ENCODE assay signal across 8 cellular contexts in the genomic region with DNA sequence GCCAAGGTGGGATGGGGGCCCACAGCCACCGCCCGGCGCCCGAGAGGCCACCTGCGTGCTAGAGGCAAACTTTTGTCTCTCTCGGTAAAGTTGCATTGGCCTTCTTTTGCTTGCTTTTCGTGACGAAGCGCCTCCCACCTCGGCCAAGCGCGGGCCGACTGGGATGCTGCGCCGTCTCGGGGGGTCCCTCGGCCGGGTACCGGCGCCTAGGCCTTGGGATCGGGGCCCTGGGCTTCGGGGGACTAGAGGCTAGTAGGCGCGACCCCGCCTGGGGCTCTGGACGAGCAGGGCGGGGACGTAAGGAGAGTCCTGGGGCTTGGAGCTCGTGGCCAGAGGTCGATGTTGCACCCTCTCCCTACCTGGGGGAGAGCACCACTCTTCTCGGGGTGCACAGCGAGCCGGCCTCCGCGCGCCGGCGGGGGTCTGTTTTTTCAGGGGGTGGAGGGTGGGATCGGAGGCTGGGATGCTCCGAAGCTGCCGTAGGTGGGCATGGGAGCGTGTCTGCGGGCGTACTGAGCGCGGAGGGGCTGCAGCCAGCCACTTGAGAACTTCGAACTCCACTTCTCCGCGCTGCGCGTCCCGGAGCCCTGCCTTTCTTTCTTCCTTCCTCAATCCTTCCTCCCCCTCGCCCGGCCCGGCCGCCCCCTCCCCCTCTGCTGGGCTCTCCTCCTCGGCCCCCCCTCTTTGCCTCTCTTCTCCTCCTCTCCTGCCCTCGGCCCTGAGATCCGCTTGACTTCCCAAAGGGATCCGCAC. TPM values are rescaled to one million over a fixed set of nuclear protein-coding genes. Genes with fewer than 3 reads are reported as not detected.
A peak's percentile ranks its signal among the peaks of the same experiment; 100 is the strongest.
DNase-seq lines count a peak whose midpoint lies in the region; ATAC-seq and TF ChIP-seq lines count a peak whose summit lies in the region.

No MANE protein-coding gene starts in this region.

- H3K9me2 ChIP-seq in DOHH2 (replicated peaks; ENCODE audit: control insufficient read depth, low read length), result no peaks in the 10 kb centered on the region

- H3K9me3 ChIP-seq in DOHH2 (ENCODE audit: control insufficient read depth, insufficient read depth, low read length) (no peaks in the 10 kb centered on the region), RWPE2 (ENCODE audit: severe bottlenecking) (no peaks in the 10 kb centered on the region)

- no peaks in the 10 kb centered on the region for H4K20me1 ChIP-seq in DOHH2 (ENCODE audit: control insufficient read depth, insufficient read depth, low read depth, low read length)

- intact Hi-C loops in posterior vena cava (cut with DNase I), result loop anchor here (5.0 to 10.0 kb wide), 4 partner anchors 68 to 208 kb away; no protein-coding TSS in a partner anchor

- H3K27me3 ChIP-seq in DOHH2 (ENCODE audit: control insufficient read depth, low read length) (peaks cover 38% of the 10 kb centered on the region), RWPE2 (ENCODE audit: insufficient read depth, poor library complexity, severe bottlenecking) (peaks cover 51% of the 10 kb centered on the region)

- H3K4me1 ChIP-seq in DOHH2 (ENCODE audit: control insufficient read depth, low read length) (no peaks in the 10 kb centered on the region), RWPE2 (ENCODE audit: insufficient read depth, poor library complexity, severe bottlenecking) (no peaks in the 10 kb centered on the region)

- H3K36me3 ChIP-seq in DOHH2 (ENCODE audit: control insufficient read depth, low read length) (no peaks in the 10 kb centered on the region), RWPE2 (ENCODE audit: low read depth) (no peaks in the 10 kb centered on the region)

- peak; percentile 52 for ATAC-seq in RWPE2 (ENCODE audit: low read depth)
- no peak for ATAC-seq in GM18498 (IDR thresholded peaks at IDR 0.05; ENCODE audit: unreplicated experiment)
- no peak for ATAC-seq in HG03175 (IDR thresholded peaks at IDR 0.05; ENCODE audit: unreplicated experiment)
- ATAC-seq in GM19395 (IDR thresholded peaks at IDR 0.05; ENCODE audit: unreplicated experiment), result no peak

- no peak overlapping the region for H3K27ac ChIP-seq in DOHH2 (ENCODE audit: low read depth, low read length)
- no peak overlapping the region for H3K27ac ChIP-seq in RWPE2 (ENCODE audit: poor library complexity, severe bottlenecking)

- H3F3A ChIP-seq in DOHH2 (ENCODE audit: control insufficient read depth, insufficient read depth), result no peaks in the 10 kb centered on the region

- DNase-seq in RWPE2 (ENCODE audit: low spot score) (no peak), fibroblast of mammary gland (ENCODE audit: low read depth) (no peak), posterior vena cava (ENCODE audit: low spot score) (peak; percentile 83), NCI-H774 (lab: John Stamatoyannopoulos, UW) (no peak)

- H3K4me2 ChIP-seq in DOHH2 (ENCODE audit: low read length), result peak overlapping the region; percentile 33

- H3K79me2 ChIP-seq in DOHH2 (ENCODE audit: control insufficient read depth, low read length), result no peaks in the 10 kb centered on the region

- H3K4me3 ChIP-seq in DOHH2 (ENCODE audit: low read length) (no peak overlapping the region; the same call in 1 of the 2 replicates), RWPE2 (ENCODE audit: severe bottlenecking) (peak overlapping the region; percentile 49), fibroblast of mammary gland (ENCODE audit: control insufficient read depth, low read depth, low read length) (peak overlapping the region; percentile 74)

- TF ChIP-seq CTCF in DOHH2 (IDR thresholded peaks at IDR 0.05; ENCODE audit: low read depth, low read length, poor library complexity, severe bottlenecking) (no peak), RWPE2 (IDR thresholded peaks at IDR 0.05; ENCODE audit: poor library complexity, severe bottlenecking) (no peak), fibroblast of mammary gland (conservative IDR thresholded peaks at IDR 0.05; ENCODE audit: control insufficient read depth, insufficient read depth, low read depth, low read length) (no peak)

RNA-seq across cellular contexts. Expression of gene GLI2, which starts 0.7 kb away (rescaled TPM):
- total RNA-seq in posterior vena cava, result 10 to 100 TPM; 13.0 to 21.1 TPM
